Comparison of ENCODE assay signal across 3 cellular contexts in the genomic region with DNA sequence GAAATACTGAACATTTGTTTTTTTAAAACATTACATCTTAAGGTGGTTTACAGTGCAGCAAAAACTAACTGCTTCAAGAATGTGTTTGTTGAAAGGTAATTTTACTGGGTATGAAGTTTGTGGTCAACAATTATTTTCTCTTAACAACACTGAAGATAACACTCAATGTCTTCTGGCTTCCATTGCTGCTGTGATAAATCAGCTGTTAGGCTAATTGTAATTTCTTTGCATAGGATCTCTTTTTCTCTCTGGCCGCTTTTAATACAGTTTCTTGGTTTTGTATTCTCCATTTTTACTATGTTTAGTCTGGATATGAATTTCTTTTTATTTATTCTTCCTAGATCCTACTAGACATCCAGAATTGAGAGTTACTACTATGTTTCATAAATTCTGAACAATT.
TF ChIP-seq lines count a peak whose summit lies in the region.

No MANE protein-coding gene starts in this region.

TF ChIP-seq in SK-N-SH treated with all-trans-retinoic acid at 6 μM for 48 hours, 23 proteins besides CTCF, POLR2A, EP300 and RAD21:
- TF ChIP-seq ESRRG (CRISPR knock-in tag; IDR thresholded peaks at IDR 0.05), result no peak
- TF ChIP-seq ZFP30 (CRISPR knock-in tag; IDR thresholded peaks at IDR 0.05), result peak; percentile 86
- TF ChIP-seq ISL1 (CRISPR knock-in tag; IDR thresholded peaks at IDR 0.05), result no peak
- no peak for TF ChIP-seq PATZ1 (CRISPR knock-in tag; IDR thresholded peaks at IDR 0.05; ENCODE audit: borderline replicate concordance)
- TF ChIP-seq BACH2 (CRISPR knock-in tag; IDR thresholded peaks at IDR 0.05; ENCODE audit: borderline replicate concordance), result no peak

TF ChIP-seq in SK-N-SH, 30 proteins besides CTCF, POLR2A, EP300 and RAD21:
- no peak for TF ChIP-seq TEAD4 (IDR thresholded peaks at IDR 0.05; ENCODE audit: borderline replicate concordance, insufficient read depth)
- TF ChIP-seq JUND (IDR thresholded peaks at IDR 0.05), result no peak
- no peak for TF ChIP-seq FOSL2 (IDR thresholded peaks at IDR 0.05; ENCODE audit: borderline replicate concordance, low read depth)
- TF ChIP-seq YY1 (IDR thresholded peaks at IDR 0.05; ENCODE audit: low read depth), result no peak
- TF ChIP-seq MEF2A (IDR thresholded peaks at IDR 0.05; ENCODE audit: borderline replicate concordance, low read depth), result no peak
- no peak for TF ChIP-seq RCOR1 (IDR thresholded peaks at IDR 0.05; ENCODE audit: low read length)
- no peak for TF ChIP-seq SMC3 (IDR thresholded peaks at IDR 0.05; ENCODE audit: low read depth, low read length)
- no peak for TF ChIP-seq TAF1 (IDR thresholded peaks at IDR 0.05; ENCODE audit: borderline replicate concordance, low read depth, low read length)
- TF ChIP-seq, protein P1, sequence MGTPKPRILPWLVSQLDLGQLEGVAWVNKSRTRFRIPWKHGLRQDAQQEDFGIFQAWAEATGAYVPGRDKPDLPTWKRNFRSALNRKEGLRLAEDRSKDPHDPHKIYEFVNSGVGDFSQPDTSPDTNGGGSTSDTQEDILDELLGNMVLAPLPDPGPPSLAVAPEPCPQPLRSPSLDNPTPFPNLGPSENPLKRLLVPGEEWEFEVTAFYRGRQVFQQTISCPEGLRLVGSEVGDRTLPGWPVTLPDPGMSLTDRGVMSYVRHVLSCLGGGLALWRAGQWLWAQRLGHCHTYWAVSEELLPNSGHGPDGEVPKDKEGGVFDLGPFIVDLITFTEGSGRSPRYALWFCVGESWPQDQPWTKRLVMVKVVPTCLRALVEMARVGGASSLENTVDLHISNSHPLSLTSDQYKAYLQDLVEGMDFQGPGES (IDR thresholded peaks at IDR 0.05; ENCODE audit: low read depth, low read length), result no peak
- TF ChIP-seq FOXJ3 (CRISPR knock-in tag; IDR thresholded peaks at IDR 0.05), result no peak
- TF ChIP-seq, protein P2, sequence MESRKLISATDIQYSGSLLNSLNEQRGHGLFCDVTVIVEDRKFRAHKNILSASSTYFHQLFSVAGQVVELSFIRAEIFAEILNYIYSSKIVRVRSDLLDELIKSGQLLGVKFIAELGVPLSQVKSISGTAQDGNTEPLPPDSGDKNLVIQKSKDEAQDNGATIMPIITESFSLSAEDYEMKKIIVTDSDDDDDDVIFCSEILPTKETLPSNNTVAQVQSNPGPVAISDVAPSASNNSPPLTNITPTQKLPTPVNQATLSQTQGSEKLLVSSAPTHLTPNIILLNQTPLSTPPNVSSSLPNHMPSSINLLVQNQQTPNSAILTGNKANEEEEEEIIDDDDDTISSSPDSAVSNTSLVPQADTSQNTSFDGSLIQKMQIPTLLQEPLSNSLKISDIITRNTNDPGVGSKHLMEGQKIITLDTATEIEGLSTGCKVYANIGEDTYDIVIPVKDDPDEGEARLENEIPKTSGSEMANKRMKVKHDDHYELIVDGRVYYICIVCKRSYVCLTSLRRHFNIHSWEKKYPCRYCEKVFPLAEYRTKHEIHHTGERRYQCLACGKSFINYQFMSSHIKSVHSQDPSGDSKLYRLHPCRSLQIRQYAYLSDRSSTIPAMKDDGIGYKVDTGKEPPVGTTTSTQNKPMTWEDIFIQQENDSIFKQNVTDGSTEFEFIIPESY (IDR thresholded peaks at IDR 0.05; ENCODE audit: borderline replicate concordance, low read depth), result no peak
- TF ChIP-seq, protein P3, sequence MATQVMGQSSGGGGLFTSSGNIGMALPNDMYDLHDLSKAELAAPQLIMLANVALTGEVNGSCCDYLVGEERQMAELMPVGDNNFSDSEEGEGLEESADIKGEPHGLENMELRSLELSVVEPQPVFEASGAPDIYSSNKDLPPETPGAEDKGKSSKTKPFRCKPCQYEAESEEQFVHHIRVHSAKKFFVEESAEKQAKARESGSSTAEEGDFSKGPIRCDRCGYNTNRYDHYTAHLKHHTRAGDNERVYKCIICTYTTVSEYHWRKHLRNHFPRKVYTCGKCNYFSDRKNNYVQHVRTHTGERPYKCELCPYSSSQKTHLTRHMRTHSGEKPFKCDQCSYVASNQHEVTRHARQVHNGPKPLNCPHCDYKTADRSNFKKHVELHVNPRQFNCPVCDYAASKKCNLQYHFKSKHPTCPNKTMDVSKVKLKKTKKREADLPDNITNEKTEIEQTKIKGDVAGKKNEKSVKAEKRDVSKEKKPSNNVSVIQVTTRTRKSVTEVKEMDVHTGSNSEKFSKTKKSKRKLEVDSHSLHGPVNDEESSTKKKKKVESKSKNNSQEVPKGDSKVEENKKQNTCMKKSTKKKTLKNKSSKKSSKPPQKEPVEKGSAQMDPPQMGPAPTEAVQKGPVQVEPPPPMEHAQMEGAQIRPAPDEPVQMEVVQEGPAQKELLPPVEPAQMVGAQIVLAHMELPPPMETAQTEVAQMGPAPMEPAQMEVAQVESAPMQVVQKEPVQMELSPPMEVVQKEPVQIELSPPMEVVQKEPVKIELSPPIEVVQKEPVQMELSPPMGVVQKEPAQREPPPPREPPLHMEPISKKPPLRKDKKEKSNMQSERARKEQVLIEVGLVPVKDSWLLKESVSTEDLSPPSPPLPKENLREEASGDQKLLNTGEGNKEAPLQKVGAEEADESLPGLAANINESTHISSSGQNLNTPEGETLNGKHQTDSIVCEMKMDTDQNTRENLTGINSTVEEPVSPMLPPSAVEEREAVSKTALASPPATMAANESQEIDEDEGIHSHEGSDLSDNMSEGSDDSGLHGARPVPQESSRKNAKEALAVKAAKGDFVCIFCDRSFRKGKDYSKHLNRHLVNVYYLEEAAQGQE (IDR thresholded peaks at IDR 0.05; ENCODE audit: low read depth, low read length), result no peak
- no peak for TF ChIP-seq MXI1 (IDR thresholded peaks at IDR 0.05; ENCODE audit: low read depth, low read length)
- no peak for TF ChIP-seq POLR2AphosphoS5 (IDR thresholded peaks at IDR 0.05; ENCODE audit: low read depth, low read length)
- no peak for TF ChIP-seq ELF1 (IDR thresholded peaks at IDR 0.05)
- no peak for TF ChIP-seq SIN3A (IDR thresholded peaks at IDR 0.05; ENCODE audit: borderline replicate concordance, low read depth, low read length)
- no peak for TF ChIP-seq CHD2 (IDR thresholded peaks at IDR 0.05; ENCODE audit: low read length, partially characterized antibody)

TF ChIP-seq in K562, 482 proteins besides CTCF, POLR2A, EP300 and RAD21:
- TF ChIP-seq TRIM28 (IDR thresholded peaks at IDR 0.05) (peak; percentile 89), CCNT2 (IDR thresholded peaks at IDR 0.05; ENCODE audit: borderline replicate concordance, extremely low read depth, insufficient read length, low read depth, low read length) (no peak), NCOA6 (IDR thresholded peaks at IDR 0.05) (no peak), SMARCA4 (IDR thresholded peaks at IDR 0.05) (no peak), RBM34 (IDR thresholded peaks at IDR 0.05; ENCODE audit: borderline replicate concordance, insufficient read depth, low read length) (no peak), ZNF583 (CRISPR knock-in tag; IDR thresholded peaks at IDR 0.05) (no peak), XRCC3 (IDR thresholded peaks at IDR 0.05) (peak; percentile 74; the same call in 1 of the 2 replicates), ZNF280A (IDR thresholded peaks at IDR 0.05; ENCODE audit: low read depth, partially characterized antibody) (peak; percentile 45), CBX3 (IDR thresholded peaks at IDR 0.05; ENCODE audit: borderline replicate concordance in 1 of 2, low read length in 2 of 2) (peak in 1 of 2 experiments; percentile 95; a peak in 2 of 3 replicates), TRIM24 (IDR thresholded peaks at IDR 0.05) (0 out of 4 replicates have a peak, but pooled peaks have one; percentile 16 to 31), HOXB6 (CRISPR knock-in tag; IDR thresholded peaks at IDR 0.05; ENCODE audit: borderline replicate concordance) (no peak), GTF2E2 (tag; IDR thresholded peaks at IDR 0.05) (no peak), CBX5 (IDR thresholded peaks at IDR 0.05; ENCODE audit: borderline replicate concordance, low read depth) (peak; percentile 61; the same call in 1 of the 2 replicates)
